ENCODE assay signal across 7 cellular contexts in genomic region chr3:193780810-193781472, GRCh38.
DNase-seq lines count a peak whose midpoint lies in the region; ATAC-seq and TF ChIP-seq lines count a peak whose summit lies in the region.

No MANE protein-coding gene starts in this region.

- H3K36me3 ChIP-seq in Loucy (ENCODE audit: insufficient read depth, low read length) (no peaks in the 10 kb centered on the region), SK-N-MC (ENCODE audit: insufficient read depth, low read length) (no peaks in the 10 kb centered on the region)

- H3K4me2 ChIP-seq in Loucy (ENCODE audit: low read depth, low read length, poor library complexity, severe bottlenecking) = no peak overlapping the region

- H4K20me1 ChIP-seq in Loucy (ENCODE audit: insufficient read depth, low read length, poor library complexity, severe bottlenecking) = no peaks in the 10 kb centered on the region

- H3K4me1 Mint-ChIP-seq in stimulated activated naive B cell treated with anti-CD40 and anti-IgM and Interleukin-4, amounts not matched to agents 10 μg/mL and 1 μg/mL and 100 μg/mL, for 72 hours = peaks cover 3 to 7% of the 10 kb centered on the region in 2 donors
- peaks cover 15% of the 10 kb centered on the region for H3K4me1 Mint-ChIP-seq in stimulated activated memory B cell treated with anti-CD40 and anti-IgM and Interleukin-4, amounts not matched to agents 10 μg/mL and 1 μg/mL and 100 μg/mL, for 72 hours

- no peak overlapping the region for H2AFZ ChIP-seq in Loucy (ENCODE audit: low read length)

- ATAC-seq in left lobe of liver = peak; percentile 97
- ATAC-seq in stimulated activated naive B cell treated with anti-CD40 and anti-IgM and Interleukin-4, amounts not matched to agents 10 μg/mL and 1 μg/mL and 100 μg/mL, for 72 hours (replicated peaks) = peak; percentile 54 to 58
- no peak for ATAC-seq in stimulated activated memory B cell treated with anti-CD40 and anti-IgM and Interleukin-4, amounts not matched to agents 10 μg/mL and 1 μg/mL and 100 μg/mL, for 72 hours

- H3K79me2 ChIP-seq in Loucy (ENCODE audit: insufficient read depth, low read length) = no peaks in the 10 kb centered on the region

- H3K4me3 Mint-ChIP-seq in stimulated activated naive B cell treated with anti-CD40 and anti-IgM and Interleukin-4, amounts not matched to agents 10 μg/mL and 1 μg/mL and 100 μg/mL, for 72 hours = no peak overlapping the region
- H3K4me3 Mint-ChIP-seq in stimulated activated memory B cell treated with anti-CD40 and anti-IgM and Interleukin-4, amounts not matched to agents 10 μg/mL and 1 μg/mL and 100 μg/mL, for 72 hours = no peak overlapping the region

- DNase-seq in GM04504 (ENCODE audit: low read depth) (peak; percentile 51), SK-N-MC (ENCODE audit: low read depth, low spot score) (no peak), choroid plexus epithelial cell (ENCODE audit: low read depth) (peak; percentile 71), left lobe of liver (ENCODE audit: low spot score) (peak; percentile 67)
- DNase-seq in stimulated activated naive B cell treated with anti-CD40 and anti-IgM and Interleukin-4, amounts not matched to agents 10 μg/mL and 1 μg/mL and 100 μg/mL, for 72 hours = no peak

- no peaks in the 10 kb centered on the region for H3K9me3 ChIP-seq in Loucy (ENCODE audit: insufficient read depth, low read depth, low read length)
- no peaks in the 10 kb centered on the region for H3K9me3 ChIP-seq in SK-N-MC (ENCODE audit: low read depth, low read length)

- TF ChIP-seq CTCF in Loucy (conservative IDR thresholded peaks at IDR 0.05; ENCODE audit: low read length) (peak; percentile 90), choroid plexus epithelial cell (conservative IDR thresholded peaks at IDR 0.05; ENCODE audit: low read depth, low read length) (peak; percentile 90)

- no peaks in the 10 kb centered on the region for H3K9me3 Mint-ChIP-seq in stimulated activated naive B cell treated with anti-CD40 and anti-IgM and Interleukin-4, amounts not matched to agents 10 μg/mL and 1 μg/mL and 100 μg/mL, for 72 hours
- no peaks in the 10 kb centered on the region for H3K9me3 Mint-ChIP-seq in stimulated activated memory B cell treated with anti-CD40 and anti-IgM and Interleukin-4, amounts not matched to agents 10 μg/mL and 1 μg/mL and 100 μg/mL, for 72 hours

- no peaks in the 10 kb centered on the region for H3K9me2 ChIP-seq in Loucy (replicated peaks; ENCODE audit: low read depth, low read length)

- H3K4me3 ChIP-seq in Loucy (ENCODE audit: low read length, poor library complexity, severe bottlenecking) = no peak overlapping the region
- peak overlapping the region; percentile 60 for H3K4me3 ChIP-seq in SK-N-MC
- H3K4me3 ChIP-seq in choroid plexus epithelial cell (ENCODE audit: low read depth, low read length) = no peak overlapping the region

- H3K4me1 ChIP-seq in Loucy (ENCODE audit: insufficient read depth, low read length, poor library complexity, severe bottlenecking) = peaks cover 27% of the 10 kb centered on the region

- H3K9ac ChIP-seq in Loucy (ENCODE audit: low read depth, low read length, poor library complexity, severe bottlenecking) (no peak overlapping the region), SK-N-MC (ENCODE audit: insufficient read length) (no peak overlapping the region)

- no peak overlapping the region for H3K27ac Mint-ChIP-seq in stimulated activated naive B cell treated with anti-CD40 and anti-IgM and Interleukin-4, amounts not matched to agents 10 μg/mL and 1 μg/mL and 100 μg/mL, for 72 hours
- H3K27ac Mint-ChIP-seq in stimulated activated memory B cell treated with anti-CD40 and anti-IgM and Interleukin-4, amounts not matched to agents 10 μg/mL and 1 μg/mL and 100 μg/mL, for 72 hours = no peak overlapping the region

- H3K27me3 Mint-ChIP-seq in stimulated activated naive B cell treated with anti-CD40 and anti-IgM and Interleukin-4, amounts not matched to agents 10 μg/mL and 1 μg/mL and 100 μg/mL, for 72 hours = peaks cover 37 to 58% of the 10 kb centered on the region in 2 donors
- peaks cover 46% of the 10 kb centered on the region for H3K27me3 Mint-ChIP-seq in stimulated activated memory B cell treated with anti-CD40 and anti-IgM and Interleukin-4, amounts not matched to agents 10 μg/mL and 1 μg/mL and 100 μg/mL, for 72 hours

- no peaks in the 10 kb centered on the region for H3K36me3 Mint-ChIP-seq in stimulated activated naive B cell treated with anti-CD40 and anti-IgM and Interleukin-4, amounts not matched to agents 10 μg/mL and 1 μg/mL and 100 μg/mL, for 72 hours
- no peaks in the 10 kb centered on the region for H3K36me3 Mint-ChIP-seq in stimulated activated memory B cell treated with anti-CD40 and anti-IgM and Interleukin-4, amounts not matched to agents 10 μg/mL and 1 μg/mL and 100 μg/mL, for 72 hours

- H3K27me3 ChIP-seq in Loucy (ENCODE audit: insufficient read depth, low read length, poor library complexity, severe bottlenecking) = no peaks in the 10 kb centered on the region

- peak overlapping the region; percentile 78 for H3K27ac ChIP-seq in SK-N-MC

- H3F3A ChIP-seq in Loucy (ENCODE audit: low read depth) = no peaks in the 10 kb centered on the region

Comparison
In these comparisons a context has a peak if more than half of its experiments do, and no peak if none do; other contexts are left out.
1. DNase-seq: peak in GM04504 (single experiment), choroid plexus epithelial cell (single experiment) and left lobe of liver (single experiment); none in SK-N-MC (single experiment) and stimulated activated naive B cell treated with anti-CD40 and anti-IgM and Interleukin-4, amounts not matched to agents 10 μg/mL and 1 μg/mL and 100 μg/mL, for 72 hours (single experiment).